Comparison of ENCODE assay signal across 10 cellular contexts in genomic region chr17:36722903-36723263, GRCh38.
A peak's percentile ranks its signal among the peaks of the same experiment; 100 is the strongest.
DNase-seq lines count a peak whose midpoint lies in the region; ATAC-seq and TF ChIP-seq lines count a peak whose summit lies in the region.
"Had no signal": no experiment of that assay in that cellular context is flagged by ENCODE, and none has a peak within 500 bp of the region (broad histone marks: within the 10 kb centered on the region; RNA-seq: fewer than 3 reads in every experiment).

No MANE protein-coding gene starts in this region.

- H3K4me1 ChIP-seq in iPS-20b (ENCODE audit: insufficient read depth, low read length) (peaks cover 13% of the 10 kb centered on the region; the same call in 1 of the 2 replicates), suprapubic skin (peaks cover 14% of the 10 kb centered on the region), right lobe of liver (no peaks in the 10 kb centered on the region)

- H3K36me3 ChIP-seq in iPS-20b (ENCODE audit: insufficient read depth, low read depth, low read length): no peaks in the 10 kb centered on the region
- H3K36me3 ChIP-seq in suprapubic skin: no peaks in the 10 kb centered on the region
- no peaks in the 10 kb centered on the region for H3K36me3 ChIP-seq in right lobe of liver

- H3K9me3 Mint-ChIP-seq in activated T-cell treated with anti-CD3 and anti-CD28 coated beads, Interleukin-2, amount 50 U/mL, for 4 hours: no peaks in the 10 kb centered on the region
- H3K9me3 Mint-ChIP-seq in WTC11: no peaks in the 10 kb centered on the region

- no peak overlapping the region for H3K9ac ChIP-seq in iPS-20b (ENCODE audit: low read depth, low read length)

- H3K4me3 ChIP-seq in iPS-20b (ENCODE audit: low read length) (peak overlapping the region; percentile 63; the same call in 1 of the 2 replicates), suprapubic skin (peak overlapping the region; percentile 51), right lobe of liver (no peak overlapping the region)

- POLR2A ChIA-PET in WTC11 (lab: Charles Lee): interaction anchor here (0.8 kb wide), 1 partner anchor 16 kb away, joined by 6 read pairs; no protein-coding TSS in a partner anchor

- no peak for DNase-seq in activated T-cell treated with anti-CD3 and anti-CD28 coated beads, Interleukin-2, amount 50 U/mL, for 4 hours
- DNase-seq in activated T-cell treated with anti-CD3 and anti-CD28 coated beads, Interleukin-2, amount 50 U/mL, for 1 hour: no peak
- DNase-seq in WTC11 (ENCODE audit: low spot score): no peak
- DNase-seq in suprapubic skin (ENCODE audit: low spot score in 2 of 2): no peak
- DNase-seq in G401 (ENCODE audit: low spot score): no peak
- DNase-seq in right lobe of liver: no peak
- DNase-seq: mammary epithelial cell, NCI-H1048 had no signal

- TF ChIP-seq EP300 in suprapubic skin (IDR thresholded peaks at IDR 0.05): no peak

- peaks cover 61% of the 10 kb centered on the region for H3K4me1 Mint-ChIP-seq in activated T-cell treated with anti-CD3 and anti-CD28 coated beads, Interleukin-2, amount 50 U/mL, for 4 hours (ENCODE audit: low read depth)
- H3K4me1 Mint-ChIP-seq in WTC11: peaks cover 35% of the 10 kb centered on the region

- H3K27ac ChIP-seq in iPS-20b (ENCODE audit: low read length): no peak overlapping the region
- H3K27ac ChIP-seq in suprapubic skin: no peak overlapping the region
- H3K27ac ChIP-seq in right lobe of liver: no peak overlapping the region

- H3K9me3 ChIP-seq in iPS-20b (ENCODE audit: insufficient read depth, low read depth, low read length): no peaks in the 10 kb centered on the region
- no peaks in the 10 kb centered on the region for H3K9me3 ChIP-seq in suprapubic skin
- no peaks in the 10 kb centered on the region for H3K9me3 ChIP-seq in right lobe of liver

- H3K27me3 ChIP-seq in iPS-20b (ENCODE audit: insufficient read depth, low read length) (peaks cover 21% of the 10 kb centered on the region), suprapubic skin (peaks cover 23% of the 10 kb centered on the region), right lobe of liver (no peaks in the 10 kb centered on the region)

- H3K27ac Mint-ChIP-seq in WTC11: no peak overlapping the region

- CTCF ChIA-PET in WTC11 (lab: Charles Lee): interaction anchor here (0.8 to 2.0 kb wide), 3 partner anchors 16 to 36 kb away, joined by 4 to 9 read pairs (median 8); no protein-coding TSS in a partner anchor

- no peaks in the 10 kb centered on the region for H3K27me3 Mint-ChIP-seq in activated T-cell treated with anti-CD3 and anti-CD28 coated beads, Interleukin-2, amount 50 U/mL, for 4 hours (ENCODE audit: low read depth)
- H3K27me3 Mint-ChIP-seq in WTC11 (ENCODE audit: low read depth): peaks cover 4% of the 10 kb centered on the region; the same call in 1 of the 2 replicates

- H3K36me3 Mint-ChIP-seq in activated T-cell treated with anti-CD3 and anti-CD28 coated beads, Interleukin-2, amount 50 U/mL, for 4 hours (ENCODE audit: insufficient read depth): no peaks in the 10 kb centered on the region
- no peaks in the 10 kb centered on the region for H3K36me3 Mint-ChIP-seq in WTC11

- H3K4me3 Mint-ChIP-seq in activated T-cell treated with anti-CD3 and anti-CD28 coated beads, Interleukin-2, amount 50 U/mL, for 4 hours: peak overlapping the region; percentile 82
- peak overlapping the region; percentile 14; the same call in 1 of the 2 replicates for H3K4me3 Mint-ChIP-seq in WTC11

- TF ChIP-seq POLR2A in suprapubic skin (IDR thresholded peaks at IDR 0.05) (no peak), right lobe of liver (IDR thresholded peaks at IDR 0.05) (no peak)

- ATAC-seq in activated T-cell treated with anti-CD3 and anti-CD28 coated beads, Interleukin-2, amount 50 U/mL, for 4 hours: no peak
- ATAC-seq in WTC11 (no peak), right lobe of liver (no peak), HG03025 (IDR thresholded peaks at IDR 0.05; ENCODE audit: low FRiP score, unreplicated experiment) (no peak)

- WGBS in suprapubic skin: 43% methylated on average over 2 of the region's 6 CpGs
- WGBS in right lobe of liver (ENCODE audit: insufficient coverage, low coverage, low lambda C conversion rate, missing lambda C conversion rate): no CpG with 5 or more reads among the region's 6 CpGs

- in situ Hi-C loops in G401 (cut with HindIII; ENCODE audit: low sequenced_read_pairs): no loop called here

- TF ChIP-seq CTCF in WTC11 (IDR thresholded peaks at IDR 0.05) (no peak), suprapubic skin (IDR thresholded peaks at IDR 0.05) (no peak), right lobe of liver (IDR thresholded peaks at IDR 0.05) (no peak)

- intact Hi-C loops in right lobe of liver (cut with DNase I): no loop called here

TF ChIP-seq in WTC11, 78 proteins besides CTCF, POLR2A, EP300 and RAD21:
- TF ChIP-seq AR (CRISPR knock-in tag; IDR thresholded peaks at IDR 0.05) (no peak), TP53 (CRISPR knock-in tag; IDR thresholded peaks at IDR 0.05) (no peak), TEAD1 (CRISPR knock-in tag; IDR thresholded peaks at IDR 0.05) (no peak)

Comparison
In these comparisons a context has a peak if more than half of its experiments do, and no peak if none do; other contexts are left out.
1. H3K4me3 ChIP-seq: peak in iPS-20b (single experiment) and suprapubic skin (single experiment); none in right lobe of liver (0 of 3).